ENCODE assay signal across 8 cellular contexts in genomic region chr6:6684365-6684833, GRCh38.
DNase-seq lines count a peak whose midpoint lies in the region; ATAC-seq lines count a peak whose summit lies in the region.

No MANE protein-coding gene starts in this region.

- peak overlapping the region; percentile 10; the same call in 1 of the 2 replicates for H3K27ac ChIP-seq in SK-N-MC

- peak; percentile 91 for ATAC-seq in GM18909 (IDR thresholded peaks at IDR 0.05; ENCODE audit: poor library complexity, unreplicated experiment)
- ATAC-seq in HG02610 (IDR thresholded peaks at IDR 0.05; ENCODE audit: unreplicated experiment), result peak; percentile 91
- no peak for ATAC-seq in left lobe of liver

- no peak overlapping the region for H3K9ac ChIP-seq in SK-N-MC (ENCODE audit: insufficient read length)

- no peaks in the 10 kb centered on the region for H3K36me3 ChIP-seq in SK-N-MC (ENCODE audit: insufficient read depth, low read length)

- no peaks in the 10 kb centered on the region for H3K9me3 ChIP-seq in SK-N-MC (ENCODE audit: low read depth, low read length)

- in situ Hi-C loops in G401 (cut with HindIII; ENCODE audit: low sequenced_read_pairs), result no loop called here

- DNase-seq in SK-N-MC (ENCODE audit: low read depth, low spot score), result no peak
- peak; percentile 34 for DNase-seq in renal cortical epithelial cell (ENCODE audit: low read depth)
- DNase-seq in NCI-H2196 treated with DMSO at 0.1 percent for 48 hours (lab: John Stamatoyannopoulos, UW; ENCODE audit: unreplicated experiment), result no peak
- no peak for DNase-seq in retina
- no peak for DNase-seq in left lobe of liver (ENCODE audit: low spot score)
- DNase-seq in G401 (ENCODE audit: low spot score), result no peak

- no peak overlapping the region for H3K4me3 ChIP-seq in SK-N-MC
